19 cellular contexts compared by ENCODE assay signal in the genomic region with DNA sequence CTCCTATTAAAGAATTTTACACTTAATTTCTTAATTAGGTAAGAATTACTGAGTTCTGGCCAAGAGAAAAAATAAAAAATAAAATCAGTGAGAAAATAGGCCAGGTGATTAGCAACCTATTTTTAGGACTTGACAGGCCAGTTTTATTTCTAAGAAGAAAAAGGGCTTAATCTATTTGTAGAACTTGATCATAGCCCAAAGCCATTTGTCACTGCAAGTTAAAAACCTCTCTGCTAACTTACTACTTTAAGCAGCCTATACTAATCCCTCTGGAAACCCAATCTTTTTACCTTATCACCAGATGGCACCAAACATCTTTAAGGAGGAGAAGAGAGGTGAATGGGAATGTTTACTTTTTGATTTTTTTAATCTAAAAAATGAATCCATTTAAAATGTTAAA.
"Had no signal": no experiment of that assay in that cellular context is flagged by ENCODE, and none has a peak within 500 bp of the region (broad histone marks: within the 10 kb centered on the region; RNA-seq: fewer than 3 reads in every experiment).

No MANE protein-coding gene starts in this region.

- H3K9me3 Mint-ChIP-seq: activated CD4-positive, alpha-beta T cell treated with anti-CD3 and anti-CD28 coated beads, Interleukin-2, amount 10 ng/mL, durations not matched to agents 24 days and 14 days had no signal

- H3K9me3 ChIP-seq: adrenal gland, ovary, thyroid gland had no signal

- H3K27me3 Mint-ChIP-seq: activated B cell treated with CpG ODN at 0.5 μM for 24 hours; activated naive CD4-positive, alpha-beta T cell treated with anti-CD3 and anti-CD28 coated beads, Interleukin-2, amount 50 U/mL, for 24 hours had no signal

- H3K36me3 Mint-ChIP-seq: activated naive CD4-positive, alpha-beta T cell treated with anti-CD3 and anti-CD28 coated beads, Interleukin-2, amount 50 U/mL, for 24 hours; immature natural killer cell; stimulated activated naive B cell treated with anti-CD40 and anti-IgM and Interleukin-4, amounts not matched to agents 10 μg/mL and 1 μg/mL and 100 μg/mL, for 72 hours had no signal

- H3K4me1 Mint-ChIP-seq: activated B cell treated with CpG ODN at 0.5 μM for 24 hours; activated CD4-positive, alpha-beta T cell treated with anti-CD3 and anti-CD28 coated beads, Interleukin-2, amount 10 ng/mL, durations not matched to agents 24 days and 14 days; activated naive CD4-positive, alpha-beta T cell treated with anti-CD3 and anti-CD28 coated beads, Interleukin-2, amount 50 U/mL, for 24 hours; immature natural killer cell; stimulated activated naive B cell treated with anti-CD40 and anti-IgM and Interleukin-4, amounts not matched to agents 10 μg/mL and 1 μg/mL and 100 μg/mL, for 72 hours; T-helper 17 cell had no signal

- H3K4me1 ChIP-seq: adrenal gland, thyroid gland had no signal

- ATAC-seq: activated CD8-positive, alpha-beta T cell treated with anti-CD3 and anti-CD28 coated beads, Interleukin-2, amount 10 ng/mL, durations not matched to agents 7 days and 5 days; stimulated activated naive B cell treated with anti-CD40 and anti-IgM and Interleukin-4, amounts not matched to agents 10 μg/mL and 1 μg/mL and 100 μg/mL, for 72 hours; T-helper 17 cell had no signal

- H3K27me3 ChIP-seq: adrenal gland, cardiac muscle cell, ovary, thyroid gland had no signal

- DNase-seq: activated B cell treated with CpG ODN at 0.5 μM for 24 hours; activated CD4-positive, alpha-beta T cell treated with anti-CD3 and anti-CD28 coated beads, Interleukin-2, amount 10 ng/mL, durations not matched to agents 24 days and 14 days; activated CD8-positive, alpha-beta memory T cell treated with anti-CD3 and anti-CD28 coated beads, Interleukin-2, amount 50 U/mL, for 4 hours; activated CD8-positive, alpha-beta T cell treated with anti-CD3 and anti-CD28 coated beads, Interleukin-2, amount 10 ng/mL, durations not matched to agents 7 days and 5 days; activated effector memory CD4-positive, alpha-beta T cell treated with anti-CD3 and anti-CD28 coated beads, Interleukin-2, amount 50 U/mL, for 16 hours; activated T-cell treated with anti-CD3 and anti-CD28 coated beads, Interleukin-2, amount 50 U/mL, for 48 hours; adrenal gland; immature natural killer cell; midbrain; ovary; stimulated activated CD4-positive, alpha-beta T cell treated with anti-CD3 and anti-CD28 coated beads, Interleukin-15, amount 100 ng/mL, for 24 hours; stimulated activated CD4-positive, alpha-beta T cell treated with anti-CD3 and anti-CD28 coated beads, Interleukin-4, amount 100 ng/mL, for 1 hour; stimulated activated naive B cell treated with anti-CD40 and anti-IgM and Interleukin-4, amounts not matched to agents 10 μg/mL and 1 μg/mL and 100 μg/mL, for 72 hours; T-helper 17 cell; thyroid gland had no signal

- H3K36me3 ChIP-seq: adrenal gland, cardiac muscle cell, ovary, thyroid gland had no signal

- H3K27ac ChIP-seq: adrenal gland, cardiac muscle cell, ovary, thyroid gland had no signal

- H3K4me3 ChIP-seq: adrenal gland, cardiac muscle cell, lung, ovary, skin epidermis, thyroid gland had no signal

- H3K4me3 Mint-ChIP-seq: activated B cell treated with CpG ODN at 0.5 μM for 24 hours; activated CD4-positive, alpha-beta T cell treated with anti-CD3 and anti-CD28 coated beads, Interleukin-2, amount 10 ng/mL, durations not matched to agents 24 days and 14 days; activated CD8-positive, alpha-beta T cell treated with anti-CD3 and anti-CD28 coated beads, Interleukin-2, amount 10 ng/mL, durations not matched to agents 7 days and 5 days; activated naive CD4-positive, alpha-beta T cell treated with anti-CD3 and anti-CD28 coated beads, Interleukin-2, amount 50 U/mL, for 24 hours; immature natural killer cell; stimulated activated naive B cell treated with anti-CD40 and anti-IgM and Interleukin-4, amounts not matched to agents 10 μg/mL and 1 μg/mL and 100 μg/mL, for 72 hours; T-helper 17 cell had no signal

- H3K27ac Mint-ChIP-seq: activated B cell treated with CpG ODN at 0.5 μM for 24 hours; activated CD4-positive, alpha-beta T cell treated with anti-CD3 and anti-CD28 coated beads, Interleukin-2, amount 10 ng/mL, durations not matched to agents 24 days and 14 days; activated CD8-positive, alpha-beta T cell treated with anti-CD3 and anti-CD28 coated beads, Interleukin-2, amount 10 ng/mL, durations not matched to agents 7 days and 5 days; activated naive CD4-positive, alpha-beta T cell treated with anti-CD3 and anti-CD28 coated beads, Interleukin-2, amount 50 U/mL, for 24 hours; immature natural killer cell; stimulated activated naive B cell treated with anti-CD40 and anti-IgM and Interleukin-4, amounts not matched to agents 10 μg/mL and 1 μg/mL and 100 μg/mL, for 72 hours; T-helper 17 cell had no signal
